Comparison of ENCODE assay signal across 8 cellular contexts in genomic region chr2:236343400-236344161, GRCh38.
DNase-seq lines count a peak whose midpoint lies in the region; ATAC-seq and TF ChIP-seq lines count a peak whose summit lies in the region.

No MANE protein-coding gene starts in this region.

- H3K36me3 Mint-ChIP-seq in osteocyte (ENCODE audit: unreplicated experiment): no peaks in the 10 kb centered on the region
- H3K36me3 Mint-ChIP-seq in activated T-helper 2 cell treated with anti-CD3 and anti-CD28 coated beads, Interferon-gamma antibody, Interleukin-2, Interleukin-4, amounts not matched to agents 10 μg/mL and 5 μg/mL and 100 μg/mL, durations not matched to agents 14 hours and 24 hours and 36 hours (ENCODE audit: low read depth): no peaks in the 10 kb centered on the region

- H3K4me1 Mint-ChIP-seq in osteocyte (ENCODE audit: unreplicated experiment): peaks cover 7% of the 10 kb centered on the region
- peaks cover 2% of the 10 kb centered on the region for H3K4me1 Mint-ChIP-seq in activated T-helper 2 cell treated with anti-CD3 and anti-CD28 coated beads, Interferon-gamma antibody, Interleukin-2, Interleukin-4, amounts not matched to agents 10 μg/mL and 5 μg/mL and 100 μg/mL, durations not matched to agents 14 hours and 24 hours and 36 hours (ENCODE audit: low read depth)

- intact Hi-C loops in activated T-helper 2 cell treated with anti-CD3 and anti-CD28 coated beads, Interferon-gamma antibody, Interleukin-2, Interleukin-4, amounts not matched to agents 10 μg/mL and 5 μg/mL and 100 μg/mL, durations not matched to agents 14 hours and 24 hours and 36 hours (cut with micrococcal nuclease): no loop called here

- H3K36me3 ChIP-seq in HEK293 (ENCODE audit: control insufficient read depth in 2 of 2, insufficient read depth in 1 of 2, low read length in 2 of 2): no peaks in the 10 kb centered on the region

- H3K4me3 ChIP-seq in HEK293 (ENCODE audit: low read depth, low read length) (no peak overlapping the region), fibroblast of villous mesenchyme (ENCODE audit: low read depth, low read length) (no peak overlapping the region)

- CTCF ChIA-PET in HEK293 (lab: Yijun Ruan, JAX): interaction anchor here (0.6 to 1.9 kb wide), 12 partner anchors 9 to 752 kb away, joined by 3 to 7 read pairs (median 4); partner anchors contain the start of gene ACKR3

- peaks cover 4% of the 10 kb centered on the region for H3K9me3 Mint-ChIP-seq in osteocyte (ENCODE audit: unreplicated experiment)
- no peaks in the 10 kb centered on the region for H3K9me3 Mint-ChIP-seq in activated T-helper 2 cell treated with anti-CD3 and anti-CD28 coated beads, Interferon-gamma antibody, Interleukin-2, Interleukin-4, amounts not matched to agents 10 μg/mL and 5 μg/mL and 100 μg/mL, durations not matched to agents 14 hours and 24 hours and 36 hours

- in situ Hi-C loops in Caki2 (cut with HindIII; ENCODE audit: low pct_unique_long_range_greater_than_20kb, low sequenced_read_pairs): no loop called here

- no peak overlapping the region for H3K27ac ChIP-seq in HEK293 (ENCODE audit: extremely low read depth, low read depth, low read length)

- TF ChIP-seq CTCF in HEK293 (tag by site-specific recombination; IDR thresholded peaks at IDR 0.05): 0 out of 2 replicates have a peak, but pooled peaks have one; percentile 37
- TF ChIP-seq CTCF in fibroblast of villous mesenchyme (IDR thresholded peaks at IDR 0.05; ENCODE audit: insufficient read depth, low read depth, low read length): peak; percentile 88
- peak; percentile 84 for TF ChIP-seq CTCF in osteocyte (IDR thresholded peaks at IDR 0.05)

- no peak overlapping the region for H3K4me3 Mint-ChIP-seq in osteocyte (ENCODE audit: unreplicated experiment)
- H3K4me3 Mint-ChIP-seq in activated T-helper 2 cell treated with anti-CD3 and anti-CD28 coated beads, Interferon-gamma antibody, Interleukin-2, Interleukin-4, amounts not matched to agents 10 μg/mL and 5 μg/mL and 100 μg/mL, durations not matched to agents 14 hours and 24 hours and 36 hours (ENCODE audit: low read depth): no peak overlapping the region

- no peaks in the 10 kb centered on the region for H3K27me3 Mint-ChIP-seq in osteocyte (ENCODE audit: unreplicated experiment)
- peaks cover 4% of the 10 kb centered on the region for H3K27me3 Mint-ChIP-seq in activated T-helper 2 cell treated with anti-CD3 and anti-CD28 coated beads, Interferon-gamma antibody, Interleukin-2, Interleukin-4, amounts not matched to agents 10 μg/mL and 5 μg/mL and 100 μg/mL, durations not matched to agents 14 hours and 24 hours and 36 hours (ENCODE audit: low read depth)

- POLR2A ChIA-PET in HEK293 (lab: Yijun Ruan, JAX): no interaction called here

- no peaks in the 10 kb centered on the region for H3K9me3 ChIP-seq in HEK293 (ENCODE audit: control insufficient read depth, insufficient read depth, low read depth, low read length)

- ATAC-seq in GM21737 (IDR thresholded peaks at IDR 0.05; ENCODE audit: unreplicated experiment): no peak

- DNase-seq in Caki2 (ENCODE audit: low read depth) (peak; percentile 22), NCI-H748 treated with DMSO at 0.1 percent for 48 hours (lab: John Stamatoyannopoulos, UW) (peak; percentile 65), activated T-cell treated with anti-CD3 and anti-CD28 coated beads for 24 hours (ENCODE audit: low read depth) (peak; percentile 33), fibroblast of villous mesenchyme (ENCODE audit: low read depth) (peak; percentile 79), osteocyte (ENCODE audit: extremely low spot score, unreplicated experiment) (peak; percentile 84)
- DNase-seq in activated T-helper 2 cell treated with anti-CD3 and anti-CD28 coated beads, Interferon-gamma antibody, Interleukin-2, Interleukin-4, amounts not matched to agents 10 μg/mL and 5 μg/mL and 100 μg/mL, durations not matched to agents 14 hours and 24 hours and 36 hours (ENCODE audit: low spot score): no peak

- no peaks in the 10 kb centered on the region for H3K4me1 ChIP-seq in HEK293 (ENCODE audit: control insufficient read depth, insufficient read depth, low read length)

- H3K27ac Mint-ChIP-seq in osteocyte (ENCODE audit: unreplicated experiment): no peak overlapping the region
- no peak overlapping the region for H3K27ac Mint-ChIP-seq in activated T-helper 2 cell treated with anti-CD3 and anti-CD28 coated beads, Interferon-gamma antibody, Interleukin-2, Interleukin-4, amounts not matched to agents 10 μg/mL and 5 μg/mL and 100 μg/mL, durations not matched to agents 14 hours and 24 hours and 36 hours

TF ChIP-seq in HEK293, 187 proteins besides CTCF, POLR2A, EP300 and RAD21:
- TF ChIP-seq ZNF555 (tag by site-specific recombination; conservative IDR thresholded peaks at IDR 0.05) (no peak), ZNF654 (tag by site-specific recombination; IDR thresholded peaks at IDR 0.05; ENCODE audit: low read depth) (peak; percentile 35), ZNF660 (tag by site-specific recombination; IDR thresholded peaks at IDR 0.05) (0 out of 2 replicates have a peak, but pooled peaks have one; percentile 18), BCL11B (tag by site-specific recombination; IDR thresholded peaks at IDR 0.05; ENCODE audit: low read depth) (no peak), ZNF768 (tag by site-specific recombination; IDR thresholded peaks at IDR 0.05) (peak; percentile 56; the same call in 1 of the 2 replicates)

Comparison
In these comparisons a context has a peak if more than half of its experiments do, and no peak if none do; other contexts are left out.
1. CTCF ChIP-seq: peak in every context shown above with its lines; median percentile 88 in fibroblast of villous mesenchyme; 84 in osteocyte; 37 in HEK293.